In genomic region chr19:34173145-34173956, GRCh38 we compare ENCODE assay signal across 8 cellular contexts. TPM values are rescaled to one million over a fixed set of nuclear protein-coding genes. Genes with fewer than 3 reads are reported as not detected.
DNase-seq lines count a peak whose midpoint lies in the region; ATAC-seq and TF ChIP-seq lines count a peak whose summit lies in the region.

No MANE protein-coding gene starts in this region.

- peak overlapping the region; percentile 100 for H3K4me3 ChIP-seq in cardiac muscle cell
- H3K4me3 ChIP-seq in parathyroid adenoma (ENCODE audit: low read depth, low read length) = peak overlapping the region; percentile 92

- peak overlapping the region; percentile 83 for H3K4me2 ChIP-seq in parathyroid adenoma (ENCODE audit: low read length)

- peak overlapping the region; percentile 82 for H3K4me3 Mint-ChIP-seq in activated naive CD4-positive, alpha-beta T cell treated with anti-CD3 and anti-CD28 coated beads, Interleukin-2, amount 10 ng/mL, durations not matched to agents 7 days and 5 days

- peaks cover 53% of the 10 kb centered on the region for H3K4me1 Mint-ChIP-seq in activated naive CD4-positive, alpha-beta T cell treated with anti-CD3 and anti-CD28 coated beads, Interleukin-2, amount 10 ng/mL, durations not matched to agents 7 days and 5 days

- peaks cover 32% of the 10 kb centered on the region for H3K36me3 Mint-ChIP-seq in activated naive CD4-positive, alpha-beta T cell treated with anti-CD3 and anti-CD28 coated beads, Interleukin-2, amount 10 ng/mL, durations not matched to agents 7 days and 5 days

- H3K9me3 ChIP-seq in cardiac muscle cell (ENCODE audit: low read depth) (no peaks in the 10 kb centered on the region), parathyroid adenoma (ENCODE audit: control insufficient read depth, low read length) (no peaks in the 10 kb centered on the region)

- ATAC-seq in HG02938 (IDR thresholded peaks at IDR 0.05; ENCODE audit: unreplicated experiment) = no peak

- H3K4me1 ChIP-seq in cardiac muscle cell (ENCODE audit: low read depth) (peaks cover 45% of the 10 kb centered on the region), parathyroid adenoma (peaks cover 4% of the 10 kb centered on the region)

- H3K27ac ChIP-seq in 22Rv1 (peak overlapping the region; percentile 96), cardiac muscle cell (peak overlapping the region; percentile 100), parathyroid adenoma (peak overlapping the region; percentile 97)

- H3K27ac Mint-ChIP-seq in activated naive CD4-positive, alpha-beta T cell treated with anti-CD3 and anti-CD28 coated beads, Interleukin-2, amount 10 ng/mL, durations not matched to agents 7 days and 5 days = peak overlapping the region; percentile 93

- peaks cover 5% of the 10 kb centered on the region for H3K36me3 ChIP-seq in cardiac muscle cell
- no peaks in the 10 kb centered on the region for H3K36me3 ChIP-seq in parathyroid adenoma (ENCODE audit: control insufficient read depth, insufficient read depth, low read length)

- peaks cover 37% of the 10 kb centered on the region for H3K79me2 ChIP-seq in parathyroid adenoma

- H3K27me3 ChIP-seq in cardiac muscle cell = no peaks in the 10 kb centered on the region
- no peaks in the 10 kb centered on the region for H3K27me3 ChIP-seq in parathyroid adenoma (ENCODE audit: control insufficient read depth, insufficient read depth, low read length)

- H3K9ac ChIP-seq in parathyroid adenoma = peak overlapping the region; percentile 96

- DNase-seq in GM10266 (ENCODE audit: extremely low spot score) (peak; percentile 20), NCI-H510A (lab: John Stamatoyannopoulos, UW) (peak; percentile 31), cardiac muscle cell (ENCODE audit: low read depth in 1 of 2, low spot score in 1 of 2) (peak; percentile 51 to 61), GOT3 (lab: John Stamatoyannopoulos, UW) (no peak)
- DNase-seq in activated naive CD4-positive, alpha-beta T cell treated with anti-CD3 and anti-CD28 coated beads, Interleukin-2, amount 10 ng/mL, durations not matched to agents 7 days and 5 days = no peak

- H3K27me3 Mint-ChIP-seq in activated naive CD4-positive, alpha-beta T cell treated with anti-CD3 and anti-CD28 coated beads, Interleukin-2, amount 10 ng/mL, durations not matched to agents 7 days and 5 days = no peaks in the 10 kb centered on the region

- H3K9me3 Mint-ChIP-seq in activated naive CD4-positive, alpha-beta T cell treated with anti-CD3 and anti-CD28 coated beads, Interleukin-2, amount 10 ng/mL, durations not matched to agents 7 days and 5 days = no peaks in the 10 kb centered on the region

- 0 out of 2 replicates have a peak, but pooled peaks have one; percentile 10 for TF ChIP-seq CTCF in 22Rv1 (IDR thresholded peaks at IDR 0.05)
- TF ChIP-seq CTCF in GM10266 (IDR thresholded peaks at IDR 0.05; ENCODE audit: control insufficient read depth, insufficient read depth, low read depth, missing control alignments) = no peak
- TF ChIP-seq CTCF in cardiac muscle cell (IDR thresholded peaks at IDR 0.05; ENCODE audit: low read depth, low read length) = no peak
- no peak for TF ChIP-seq CTCF in parathyroid adenoma (IDR thresholded peaks at IDR 0.05)

- CTCF ChIA-PET in activated naive CD4-positive, alpha-beta T cell treated with anti-CD3 and anti-CD28 coated beads, Interleukin-2, amount 10 ng/mL, durations not matched to agents 7 days and 5 days (lab: Charles Lee) = interaction anchor here (0.9 to 1.0 kb wide), 2 partner anchors 52 to 55 kb away, joined by 3 to 4 read pairs; no protein-coding TSS in a partner anchor

- peak overlapping the region; percentile 92 for H2AFZ ChIP-seq in parathyroid adenoma

RNA-seq across cellular contexts. Expression of gene LSM14A, which starts 1.0 kb away (rescaled TPM):
- total RNA-seq in cardiac muscle cell = 115 and 203 TPM in 2 replicates
- 88.5 and 133 TPM in 2 replicates for polyA plus RNA-seq in cardiac muscle cell

Comparison
In these comparisons a context has a peak if more than half of its experiments do, and no peak if none do; other contexts are left out.
1. DNase-seq: peak in GM10266 (single experiment), NCI-H510A (single experiment) and cardiac muscle cell (2 of 2); none in activated naive CD4-positive, alpha-beta T cell treated with anti-CD3 and anti-CD28 coated beads, Interleukin-2, amount 10 ng/mL, durations not matched to agents 7 days and 5 days (single experiment) and GOT3 (single experiment).
2. Peak in every context shown above with its lines, with median percentiles within 50 percentile points of each other: H3K27ac ChIP-seq.